8 cellular contexts compared by ENCODE assay signal in genomic region chr11:105000797-105001196, GRCh38. TPM values are rescaled to one million over a fixed set of nuclear protein-coding genes. Genes with fewer than 3 reads are reported as not detected.
A peak's percentile ranks its signal among the peaks of the same experiment; 100 is the strongest.
DNase-seq lines count a peak whose midpoint lies in the region; ATAC-seq, FAIRE-seq and TF ChIP-seq lines count a peak whose summit lies in the region.

No MANE protein-coding gene starts in this region.

- H3K27ac ChIP-seq in DND-41 (ENCODE audit: low read length) (no peak overlapping the region), left ventricle myocardium inferior (replicated peaks) (no peak overlapping the region)

- H3K79me2 ChIP-seq in DND-41 (ENCODE audit: insufficient read depth, low read length): no peaks in the 10 kb centered on the region

- intact Hi-C loops in left ventricle myocardium inferior (cut with micrococcal nuclease): no loop called here

- H4K20me1 ChIP-seq in DND-41 (ENCODE audit: insufficient read depth, low read length): no peaks in the 10 kb centered on the region

- H3K9ac ChIP-seq in DND-41 (ENCODE audit: low read depth, low read length): no peak overlapping the region

- no peaks in the 10 kb centered on the region for H3K4me1 ChIP-seq in DND-41 (ENCODE audit: insufficient read depth, low read length)
- H3K4me1 ChIP-seq in left ventricle myocardium inferior: no peaks in the 10 kb centered on the region

- peak; percentile 52; the same call in 1 of the 3 replicates for ATAC-seq in DND-41 (ENCODE audit: insufficient read depth, low read depth)
- ATAC-seq in GM21515 (IDR thresholded peaks at IDR 0.05; ENCODE audit: unreplicated experiment): peak; percentile 90

- DNase-seq in DND-41: peak; percentile 31
- DNase-seq in Kasumi-1 (lab: John Stamatoyannopoulos, UW): peak; percentile 18 to 37
- peak; percentile 49 for DNase-seq in activated T-cell treated with anti-CD3 and anti-CD28 coated beads for 24 hours (ENCODE audit: low read depth)
- no peak for DNase-seq in left ventricle myocardium inferior
- DNase-seq in stimulated activated CD4-positive, alpha-beta T cell treated with anti-CD3 and anti-CD28 coated beads, TNF-alpha, amount 100 ng/mL, for 24 hours (ENCODE audit: low read depth in 3 of 3): peak; percentile 16 to 48 (median 28)
- DNase-seq in A172 (ENCODE audit: low spot score): no peak
- no peak for DNase-seq in HTR-8/SVneo (ENCODE audit: insufficient read length, low spot score)

- H3K36me3 ChIP-seq in DND-41 (ENCODE audit: insufficient read depth, low read length): no peaks in the 10 kb centered on the region
- no peaks in the 10 kb centered on the region for H3K36me3 ChIP-seq in left ventricle myocardium inferior

- H3K27me3 ChIP-seq in DND-41 (ENCODE audit: insufficient read depth, low read length, poor library complexity): no peaks in the 10 kb centered on the region
- H3K27me3 ChIP-seq in left ventricle myocardium inferior (ENCODE audit: low read depth): no peaks in the 10 kb centered on the region

- no peak for FAIRE-seq in HTR-8/SVneo (lab: Jason Lieb, UNC)

- TF ChIP-seq CTCF in DND-41 (IDR thresholded peaks at IDR 0.05; ENCODE audit: borderline replicate concordance, extremely low read depth, low read length, poor library complexity, severe bottlenecking) (peak; percentile 79), left ventricle myocardium inferior (IDR thresholded peaks at IDR 0.05; ENCODE audit: borderline replicate concordance) (peak; percentile 61)

- no peak overlapping the region for H2AFZ ChIP-seq in DND-41 (ENCODE audit: low read depth, low read length)

- H3K4me2 ChIP-seq in DND-41 (ENCODE audit: insufficient read depth, low read length): no peak overlapping the region

- H3K4me3 ChIP-seq in DND-41 (ENCODE audit: low read depth in 1 of 2, low read length in 2 of 2): no peak overlapping the region
- H3K4me3 ChIP-seq in left ventricle myocardium inferior: no peak overlapping the region

- H3K9me3 ChIP-seq in DND-41 (ENCODE audit: insufficient read depth, low read length, severe bottlenecking) (no peaks in the 10 kb centered on the region), left ventricle myocardium inferior (replicated peaks) (no peaks in the 10 kb centered on the region)

RNA-seq across cellular contexts. Expression of gene CASP5, which starts 22.2 kb away (rescaled TPM):
- total RNA-seq in left ventricle myocardium inferior: not detected
- not detected in 2 replicates for total RNA-seq in A172 (2014; rRNA removed; shearing (Covaris generic))

RNA-seq across cellular contexts. Expression of gene CASP4, which starts 32.4 kb away (rescaled TPM):
- 13.9 TPM for total RNA-seq in left ventricle myocardium inferior
- total RNA-seq in A172 (2014; rRNA removed; shearing (Covaris generic)): 64.9 and 89.0 TPM in 2 replicates

RNA-seq across cellular contexts. Expression of gene CASP1, which starts 34.1 kb away (rescaled TPM):
- total RNA-seq in left ventricle myocardium inferior: 11.8 TPM
- total RNA-seq in A172 (2014; rRNA removed; shearing (Covaris generic)): 3.1 and 5.1 TPM in 2 replicates

RNA-seq across cellular contexts. Expression of gene CARD16, which starts 44.3 kb away (rescaled TPM):
- 8.3 TPM for total RNA-seq in left ventricle myocardium inferior
- total RNA-seq in A172 (2014; rRNA removed; shearing (Covaris generic)): 16.1 and 26.8 TPM in 2 replicates

Comparison
In these comparisons a context has a peak if more than half of its experiments do, and no peak if none do; other contexts are left out.
1. DNase-seq: peak in DND-41 (single experiment), Kasumi-1 (2 of 2), activated T-cell treated with anti-CD3 and anti-CD28 coated beads for 24 hours (single experiment) and stimulated activated CD4-positive, alpha-beta T cell treated with anti-CD3 and anti-CD28 coated beads, TNF-alpha, amount 100 ng/mL, for 24 hours (3 of 3); none in left ventricle myocardium inferior (single experiment), A172 (single experiment) and HTR-8/SVneo (single experiment).